In the genomic region with DNA sequence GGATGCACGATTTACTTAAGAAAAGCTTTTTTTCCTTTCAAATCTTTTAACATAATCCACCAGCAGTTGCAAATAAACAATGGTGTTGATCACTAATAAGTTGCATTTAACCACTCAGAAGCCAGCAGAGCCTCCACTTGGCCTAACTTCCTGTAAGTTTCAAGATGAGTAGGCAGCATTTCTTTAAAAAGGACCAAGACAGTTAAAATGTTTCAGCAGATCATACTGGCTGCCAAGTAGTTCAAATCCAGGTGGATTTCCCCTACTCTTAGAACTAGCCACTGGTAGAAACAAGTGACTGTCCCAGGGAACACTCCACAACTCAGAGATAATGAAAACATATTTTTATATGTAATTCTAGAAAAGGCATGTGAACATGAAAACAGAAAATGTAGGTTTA, we compare ENCODE assay signal across 13 cellular contexts. TPM values are rescaled to one million over a fixed set of nuclear protein-coding genes. Genes with fewer than 3 reads are reported as not detected.
A peak's percentile ranks its signal among the peaks of the same experiment; 100 is the strongest.
DNase-seq lines count a peak whose midpoint lies in the region; ATAC-seq and TF ChIP-seq lines count a peak whose summit lies in the region.
"Had no signal": no experiment of that assay in that cellular context is flagged by ENCODE, and none has a peak within 500 bp of the region (broad histone marks: within the 10 kb centered on the region; RNA-seq: fewer than 3 reads in every experiment).

No MANE protein-coding gene starts in this region.

- no peak for TF ChIP-seq CTCF in GM13976 (IDR thresholded peaks at IDR 0.05; ENCODE audit: borderline replicate concordance, control extremely low read depth, extremely low read depth, insufficient read depth, missing control alignments)
- no peak for TF ChIP-seq CTCF in OCI-LY3 (IDR thresholded peaks at IDR 0.05; ENCODE audit: low read depth, low read length)

- H3K9me3 ChIP-seq in OCI-LY3 (ENCODE audit: insufficient read depth, low read length), result no peaks in the 10 kb centered on the region

- H3K4me1 Mint-ChIP-seq in immature natural killer cell, result peaks cover 44 to 72% of the 10 kb centered on the region in 2 donors

- H4K20me1 ChIP-seq in OCI-LY3 (ENCODE audit: insufficient read depth, low read length), result no peaks in the 10 kb centered on the region

- peak overlapping the region in 1 of 5 donors; percentile 20 for H3K4me3 Mint-ChIP-seq in immature natural killer cell

- H3K36me3 Mint-ChIP-seq in immature natural killer cell, result no peaks in the 10 kb centered on the region

- H3K9ac ChIP-seq in OCI-LY3 (ENCODE audit: low read length), result peak overlapping the region; percentile 47

- H3K9me3 Mint-ChIP-seq in immature natural killer cell, result no peaks in the 10 kb centered on the region

- H3K4me2 ChIP-seq in OCI-LY3 (ENCODE audit: low read length), result peak overlapping the region; percentile 62

- intact Hi-C loops in Right ventricle myocardium superior (cut with DNase I), result no loop called here

- in situ Hi-C loops in GM13976 (cut with MboI; ENCODE audit: low sequenced_read_pairs, unreplicated experiment), result no loop called here

- no peaks in the 10 kb centered on the region for H3K27me3 Mint-ChIP-seq in immature natural killer cell (ENCODE audit: low read depth in 3 of 3)

- H3K4me1 ChIP-seq in OCI-LY3 (ENCODE audit: low read length), result peaks cover 40% of the 10 kb centered on the region

- no peak overlapping the region for H2AFZ ChIP-seq in OCI-LY3 (ENCODE audit: low read depth, low read length)

- H3K27ac ChIP-seq in OCI-LY3 (ENCODE audit: low read length), result peak overlapping the region; percentile 67

- peak overlapping the region in 5 of 6 donors; percentile 0 to 54 (median 33) for H3K27ac Mint-ChIP-seq in immature natural killer cell

- peaks cover 88% of the 10 kb centered on the region for H3K79me2 ChIP-seq in OCI-LY3 (ENCODE audit: low read length)

- peaks cover 3% of the 10 kb centered on the region for H3K36me3 ChIP-seq in OCI-LY3 (replicated peaks; ENCODE audit: low read depth, low read length)

- H3K4me3 ChIP-seq in OCI-LY3 (ENCODE audit: low read length), result peak overlapping the region; percentile 32
- H3K4me3 ChIP-seq: skin epidermis had no signal

- no peaks in the 10 kb centered on the region for H3K27me3 ChIP-seq in OCI-LY3 (ENCODE audit: low read depth, low read length)

- DNase-seq in GM13976 (ENCODE audit: low spot score), result peak; percentile 61
- no peak for DNase-seq in immature natural killer cell
- no peak for DNase-seq in Right ventricle myocardium superior
- DNase-seq in hepatic stellate cell (ENCODE audit: low spot score), result no peak
- no peak for DNase-seq in stimulated activated CD4-positive, alpha-beta T cell treated with anti-CD3 and anti-CD28 coated beads, Interleukin-12 subunit alpha, Interleukin-12 subunit beta, amount 100 ng/mL, for 4 hours
- DNase-seq: activated CD4-positive, alpha-beta T cell treated with anti-CD3 and anti-CD28 coated beads for 48 hours; dermis blood vessel endothelial cell; islet precursor cell had no signal

- ATAC-seq in GM21619 (IDR thresholded peaks at IDR 0.05; ENCODE audit: unreplicated experiment) (peak; percentile 75), Right ventricle myocardium superior (ENCODE audit: poor library complexity) (no peak), GM18517 (IDR thresholded peaks at IDR 0.05; ENCODE audit: unreplicated experiment) (no peak)

RNA-seq across cellular contexts. Expression of gene RFFL, which starts 17.0 kb away (rescaled TPM):
- 10 to 100 TPM; 24.0 to 45.4 (median 34.0) TPM for polyA plus RNA-seq in immature natural killer cell
- 10.5 TPM for total RNA-seq in Right ventricle myocardium superior

RNA-seq across cellular contexts. Expression of gene RAD51D, which starts 39.1 kb away (rescaled TPM):
- polyA plus RNA-seq in immature natural killer cell, result 10 to 100 TPM; 11.0 to 17.8 (median 13.8) TPM
- 4.4 TPM for total RNA-seq in Right ventricle myocardium superior

RNA-seq across cellular contexts. Expression of gene FNDC8, which starts 40.9 kb away (rescaled TPM):
- not detected for polyA plus RNA-seq in immature natural killer cell
- total RNA-seq in Right ventricle myocardium superior, result not detected
- total RNA-seq: dermis blood vessel endothelial cell, NCI-H460 had no signal
